8 cellular contexts compared by ENCODE assay signal in genomic region chr9:75238311-75238976, GRCh38.
DNase-seq lines count a peak whose midpoint lies in the region; ATAC-seq and TF ChIP-seq lines count a peak whose summit lies in the region.

No MANE protein-coding gene starts in this region.

- TF ChIP-seq POLR2A in body of pancreas (IDR thresholded peaks at IDR 0.05) = no peak

- no peaks in the 10 kb centered on the region for H3K36me3 ChIP-seq in body of pancreas (replicated peaks in 1 of 2; ENCODE audit: insufficient read depth in 1 of 2, low read depth in 2 of 2)

- DNase-seq in activated naive CD4-positive, alpha-beta T cell treated with Interleukin-2 at 50 U/mL for 16 hours = peak; percentile 18
- no peak for DNase-seq in activated naive CD4-positive, alpha-beta T cell treated with anti-CD3 and anti-CD28 coated beads, Interleukin-2, amount 50 U/mL, for 16 hours
- peak; percentile 38 to 82 for DNase-seq in HL-60 (ENCODE audit: low read depth in 1 of 2, low spot score in 1 of 2)
- DNase-seq in RPMI8226 = peak; percentile 71
- DNase-seq in body of pancreas = peak; percentile 69 to 80 (median 74)
- DNase-seq in kidney glomerular epithelial cell (lab: John Stamatoyannopoulos, UW) = peak; percentile 42
- peak in 2 of 3 experiments; percentile 9 to 16 for DNase-seq in stimulated activated CD4-positive, alpha-beta T cell treated with anti-CD3 and anti-CD28 coated beads, TNF-alpha, amount 100 ng/mL, for 24 hours (ENCODE audit: low read depth in 3 of 3)

- no peaks in the 10 kb centered on the region for H3K9me3 ChIP-seq in body of pancreas

- intact Hi-C loops in body of pancreas (cut with DNase I) = loop anchor here (5.0 to 10.0 kb wide), 2 partner anchors 41 to 56 kb away; no protein-coding TSS in a partner anchor

- H3K4me1 ChIP-seq in body of pancreas = peaks cover 10% of the 10 kb centered on the region

- WGBS in body of pancreas, 2 donors = 33 to 37% methylated on average over 11 of the region's 11 CpGs

- H3K4me3 ChIP-seq in HL-60 (replicated peaks; ENCODE audit: insufficient read depth, low read length) (no peak overlapping the region), body of pancreas (no peak overlapping the region)

- H3K27me3 ChIP-seq in HL-60 (ENCODE audit: insufficient read depth, poor library complexity, severe bottlenecking) = no peaks in the 10 kb centered on the region
- no peaks in the 10 kb centered on the region for H3K27me3 ChIP-seq in body of pancreas

- ATAC-seq in GM21528 (IDR thresholded peaks at IDR 0.05; ENCODE audit: low FRiP score, unreplicated experiment) (peak; percentile 95), body of pancreas (peak; percentile 92)

- TF ChIP-seq CTCF in HL-60 (IDR thresholded peaks at IDR 0.05; ENCODE audit: insufficient read depth, low read length) (no peak), body of pancreas (IDR thresholded peaks at IDR 0.05) (peak; percentile 47 to 94 (median 90))

- H3K27ac ChIP-seq in HL-60 (replicated peaks) (peak overlapping the region; percentile 58), body of pancreas (no peak overlapping the region)
